1 cellular context compared by ENCODE assay signal in genomic region chrX:47097018-47097417, GRCh38.
TF ChIP-seq lines count a peak whose summit lies in the region.

No MANE protein-coding gene starts in this region.

TF ChIP-seq in GM23338, 12 proteins besides CTCF, POLR2A, EP300 and RAD21 (continued from another document):
- TF ChIP-seq REST (IDR thresholded peaks at IDR 0.05; ENCODE audit: unreplicated experiment), result no peak
- TF ChIP-seq NANOG (IDR thresholded peaks at IDR 0.05; ENCODE audit: borderline replicate concordance), result no peak
- TF ChIP-seq CREB1 (CRISPR knock-in tag; IDR thresholded peaks at IDR 0.05; ENCODE audit: low read depth), result no peak
- no peak for TF ChIP-seq ZNF114 (CRISPR knock-in tag; IDR thresholded peaks at IDR 0.05)
- TF ChIP-seq, protein P1, sequence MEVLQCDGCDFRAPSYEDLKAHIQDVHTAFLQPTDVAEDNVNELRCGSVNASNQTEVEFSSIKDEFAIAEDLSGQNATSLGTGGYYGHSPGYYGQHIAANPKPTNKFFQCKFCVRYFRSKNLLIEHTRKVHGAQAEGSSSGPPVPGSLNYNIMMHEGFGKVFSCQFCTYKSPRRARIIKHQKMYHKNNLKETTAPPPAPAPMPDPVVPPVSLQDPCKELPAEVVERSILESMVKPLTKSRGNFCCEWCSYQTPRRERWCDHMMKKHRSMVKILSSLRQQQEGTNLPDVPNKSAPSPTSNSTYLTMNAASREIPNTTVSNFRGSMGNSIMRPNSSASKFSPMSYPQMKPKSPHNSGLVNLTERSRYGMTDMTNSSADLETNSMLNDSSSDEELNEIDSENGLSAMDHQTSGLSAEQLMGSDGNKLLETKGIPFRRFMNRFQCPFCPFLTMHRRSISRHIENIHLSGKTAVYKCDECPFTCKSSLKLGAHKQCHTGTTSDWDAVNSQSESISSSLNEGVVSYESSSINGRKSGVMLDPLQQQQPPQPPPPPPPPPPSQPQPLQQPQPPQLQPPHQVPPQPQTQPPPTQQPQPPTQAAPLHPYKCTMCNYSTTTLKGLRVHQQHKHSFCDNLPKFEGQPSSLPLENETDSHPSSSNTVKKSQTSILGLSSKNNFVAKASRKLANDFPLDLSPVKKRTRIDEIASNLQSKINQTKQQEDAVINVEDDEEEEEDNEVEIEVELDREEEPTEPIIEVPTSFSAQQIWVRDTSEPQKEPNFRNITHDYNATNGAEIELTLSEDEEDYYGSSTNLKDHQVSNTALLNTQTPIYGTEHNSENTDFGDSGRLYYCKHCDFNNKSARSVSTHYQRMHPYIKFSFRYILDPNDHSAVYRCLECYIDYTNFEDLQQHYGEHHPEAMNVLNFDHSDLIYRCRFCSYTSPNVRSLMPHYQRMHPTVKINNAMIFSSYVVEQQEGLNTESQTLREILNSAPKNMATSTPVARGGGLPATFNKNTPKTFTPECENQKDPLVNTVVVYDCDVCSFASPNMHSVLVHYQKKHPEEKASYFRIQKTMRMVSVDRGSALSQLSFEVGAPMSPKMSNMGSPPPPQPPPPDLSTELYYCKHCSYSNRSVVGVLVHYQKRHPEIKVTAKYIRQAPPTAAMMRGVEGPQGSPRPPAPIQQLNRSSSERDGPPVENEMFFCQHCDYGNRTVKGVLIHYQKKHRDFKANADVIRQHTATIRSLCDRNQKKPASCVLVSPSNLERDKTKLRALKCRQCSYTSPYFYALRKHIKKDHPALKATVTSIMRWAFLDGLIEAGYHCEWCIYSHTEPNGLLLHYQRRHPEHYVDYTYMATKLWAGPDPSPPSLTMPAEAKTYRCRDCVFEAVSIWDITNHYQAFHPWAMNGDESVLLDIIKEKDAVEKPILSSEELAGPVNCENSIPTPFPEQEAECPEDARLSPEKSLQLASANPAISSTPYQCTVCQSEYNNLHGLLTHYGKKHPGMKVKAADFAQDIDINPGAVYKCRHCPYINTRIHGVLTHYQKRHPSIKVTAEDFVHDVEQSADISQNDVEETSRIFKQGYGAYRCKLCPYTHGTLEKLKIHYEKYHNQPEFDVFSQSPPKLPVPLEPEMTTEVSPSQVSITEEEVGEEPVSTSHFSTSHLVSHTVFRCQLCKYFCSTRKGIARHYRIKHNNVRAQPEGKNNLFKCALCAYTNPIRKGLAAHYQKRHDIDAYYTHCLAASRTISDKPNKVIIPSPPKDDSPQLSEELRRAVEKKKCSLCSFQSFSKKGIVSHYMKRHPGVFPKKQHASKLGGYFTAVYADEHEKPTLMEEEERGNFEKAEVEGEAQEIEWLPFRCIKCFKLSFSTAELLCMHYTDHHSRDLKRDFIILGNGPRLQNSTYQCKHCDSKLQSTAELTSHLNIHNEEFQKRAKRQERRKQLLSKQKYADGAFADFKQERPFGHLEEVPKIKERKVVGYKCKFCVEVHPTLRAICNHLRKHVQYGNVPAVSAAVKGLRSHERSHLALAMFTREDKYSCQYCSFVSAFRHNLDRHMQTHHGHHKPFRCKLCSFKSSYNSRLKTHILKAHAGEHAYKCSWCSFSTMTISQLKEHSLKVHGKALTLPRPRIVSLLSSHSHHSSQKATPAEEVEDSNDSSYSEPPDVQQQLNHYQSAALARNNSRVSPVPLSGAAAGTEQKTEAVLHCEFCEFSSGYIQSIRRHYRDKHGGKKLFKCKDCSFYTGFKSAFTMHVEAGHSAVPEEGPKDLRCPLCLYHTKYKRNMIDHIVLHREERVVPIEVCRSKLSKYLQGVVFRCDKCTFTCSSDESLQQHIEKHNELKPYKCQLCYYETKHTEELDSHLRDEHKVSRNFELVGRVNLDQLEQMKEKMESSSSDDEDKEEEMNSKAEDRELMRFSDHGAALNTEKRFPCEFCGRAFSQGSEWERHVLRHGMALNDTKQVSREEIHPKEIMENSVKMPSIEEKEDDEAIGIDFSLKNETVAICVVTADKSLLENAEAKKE (CRISPR knock-in tag; IDR thresholded peaks at IDR 0.05), result no peak
- no peak for TF ChIP-seq POLR2AphosphoS5 (IDR thresholded peaks at IDR 0.05; ENCODE audit: low read depth)
